In the genomic region with DNA sequence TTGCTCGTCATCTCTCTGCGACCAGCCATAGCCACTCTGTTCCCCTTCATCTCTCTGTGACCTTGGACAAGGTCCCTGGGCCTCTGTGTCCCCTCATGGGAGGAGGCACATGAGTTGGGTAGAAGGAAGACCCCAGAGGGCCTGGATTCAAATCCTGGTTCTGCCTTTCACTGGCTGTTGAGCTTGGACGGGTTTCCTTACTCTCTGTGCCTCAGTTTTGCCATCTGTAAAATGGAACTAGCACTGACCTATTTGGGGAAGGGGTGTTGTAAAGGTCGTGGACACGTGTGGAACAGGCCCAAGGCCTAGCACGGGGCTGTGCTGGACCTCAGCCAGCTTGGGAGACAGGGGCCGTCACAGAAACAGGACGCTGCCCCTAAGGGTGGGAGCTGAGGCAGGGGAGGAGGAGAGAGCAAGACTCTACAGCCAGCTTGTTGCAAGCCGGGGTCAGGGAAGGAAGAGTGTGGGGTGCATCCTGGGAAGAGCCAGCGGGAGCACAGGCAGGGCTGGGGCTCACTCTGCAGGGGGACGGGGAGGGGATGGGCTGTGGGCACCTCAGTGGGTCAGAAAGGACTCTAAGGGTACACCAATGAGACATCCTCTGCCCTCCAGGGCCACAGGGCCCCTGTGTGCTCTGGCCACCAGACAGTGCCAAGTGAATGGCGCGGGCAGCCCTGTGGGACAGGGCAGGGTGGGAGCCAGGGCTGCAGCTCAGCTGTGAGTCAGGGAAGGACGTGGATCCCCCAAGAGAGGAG, we compare ENCODE assay signal across 1 cellular context.
A peak's percentile ranks its signal among the peaks of the same experiment; 100 is the strongest.
TF ChIP-seq lines count a peak whose summit lies in the region.

No MANE protein-coding gene starts in this region.

TF ChIP-seq in A549, 52 proteins besides CTCF, POLR2A, EP300 and RAD21 (continued from another document):
- TF ChIP-seq ZSCAN20 (CRISPR knock-in tag; IDR thresholded peaks at IDR 0.05) (no peak), EHMT2 (IDR thresholded peaks at IDR 0.05; ENCODE audit: low read depth) (no peak), RARB (CRISPR knock-in tag; IDR thresholded peaks at IDR 0.05) (no peak), ESRRA (IDR thresholded peaks at IDR 0.05; ENCODE audit: borderline replicate concordance, low read length) (no peak)
- TF ChIP-seq, protein P1, sequence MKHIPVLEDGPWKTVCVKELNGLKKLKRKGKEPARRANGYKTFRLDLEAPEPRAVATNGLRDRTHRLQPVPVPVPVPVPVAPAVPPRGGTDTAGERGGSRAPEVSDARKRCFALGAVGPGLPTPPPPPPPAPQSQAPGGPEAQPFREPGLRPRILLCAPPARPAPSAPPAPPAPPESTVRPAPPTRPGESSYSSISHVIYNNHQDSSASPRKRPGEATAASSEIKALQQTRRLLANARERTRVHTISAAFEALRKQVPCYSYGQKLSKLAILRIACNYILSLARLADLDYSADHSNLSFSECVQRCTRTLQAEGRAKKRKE (CRISPR knock-in tag; IDR thresholded peaks at IDR 0.05; ENCODE audit: low read depth) = 0 out of 2 replicates have a peak, but pooled peaks have one; percentile 2
TF ChIP-seq in A549: peak in this region for 1.
